ENCODE assay signal across 1 cellular context in the genomic region with DNA sequence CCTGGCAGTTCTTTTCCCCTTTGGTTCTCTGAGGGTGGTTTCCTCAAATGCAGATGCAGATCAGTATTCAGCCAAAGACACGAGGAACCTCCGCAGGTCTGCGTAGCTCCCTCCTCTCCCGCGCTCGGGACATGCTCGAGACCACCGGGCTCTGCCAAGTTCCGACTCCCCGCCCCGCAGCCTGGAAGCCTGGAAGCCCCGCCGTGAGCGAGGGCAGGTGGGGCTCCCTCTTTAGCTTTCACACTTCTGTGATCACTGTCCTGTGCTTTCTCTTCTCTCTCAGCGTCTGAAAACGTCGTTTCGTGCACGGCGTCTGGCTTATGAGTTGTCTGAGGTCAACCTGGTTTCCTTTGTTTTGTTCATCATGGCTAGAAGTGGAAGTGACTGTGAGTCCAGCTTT.
TF ChIP-seq lines count a peak whose summit lies in the region.

No MANE protein-coding gene starts in this region.

TF ChIP-seq in SK-N-SH, 30 proteins besides CTCF, POLR2A, EP300 and RAD21 (continued from another document):
- TF ChIP-seq, protein P1, sequence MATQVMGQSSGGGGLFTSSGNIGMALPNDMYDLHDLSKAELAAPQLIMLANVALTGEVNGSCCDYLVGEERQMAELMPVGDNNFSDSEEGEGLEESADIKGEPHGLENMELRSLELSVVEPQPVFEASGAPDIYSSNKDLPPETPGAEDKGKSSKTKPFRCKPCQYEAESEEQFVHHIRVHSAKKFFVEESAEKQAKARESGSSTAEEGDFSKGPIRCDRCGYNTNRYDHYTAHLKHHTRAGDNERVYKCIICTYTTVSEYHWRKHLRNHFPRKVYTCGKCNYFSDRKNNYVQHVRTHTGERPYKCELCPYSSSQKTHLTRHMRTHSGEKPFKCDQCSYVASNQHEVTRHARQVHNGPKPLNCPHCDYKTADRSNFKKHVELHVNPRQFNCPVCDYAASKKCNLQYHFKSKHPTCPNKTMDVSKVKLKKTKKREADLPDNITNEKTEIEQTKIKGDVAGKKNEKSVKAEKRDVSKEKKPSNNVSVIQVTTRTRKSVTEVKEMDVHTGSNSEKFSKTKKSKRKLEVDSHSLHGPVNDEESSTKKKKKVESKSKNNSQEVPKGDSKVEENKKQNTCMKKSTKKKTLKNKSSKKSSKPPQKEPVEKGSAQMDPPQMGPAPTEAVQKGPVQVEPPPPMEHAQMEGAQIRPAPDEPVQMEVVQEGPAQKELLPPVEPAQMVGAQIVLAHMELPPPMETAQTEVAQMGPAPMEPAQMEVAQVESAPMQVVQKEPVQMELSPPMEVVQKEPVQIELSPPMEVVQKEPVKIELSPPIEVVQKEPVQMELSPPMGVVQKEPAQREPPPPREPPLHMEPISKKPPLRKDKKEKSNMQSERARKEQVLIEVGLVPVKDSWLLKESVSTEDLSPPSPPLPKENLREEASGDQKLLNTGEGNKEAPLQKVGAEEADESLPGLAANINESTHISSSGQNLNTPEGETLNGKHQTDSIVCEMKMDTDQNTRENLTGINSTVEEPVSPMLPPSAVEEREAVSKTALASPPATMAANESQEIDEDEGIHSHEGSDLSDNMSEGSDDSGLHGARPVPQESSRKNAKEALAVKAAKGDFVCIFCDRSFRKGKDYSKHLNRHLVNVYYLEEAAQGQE (IDR thresholded peaks at IDR 0.05; ENCODE audit: low read depth, low read length) = no peak
- TF ChIP-seq SMC3 (IDR thresholded peaks at IDR 0.05; ENCODE audit: low read depth, low read length) = no peak
- no peak for TF ChIP-seq RCOR1 (IDR thresholded peaks at IDR 0.05; ENCODE audit: low read length)
- TF ChIP-seq RFX5 (IDR thresholded peaks at IDR 0.05; ENCODE audit: low read length) = no peak
